9 cellular contexts compared by ENCODE assay signal in genomic region chr9:38024036-38024681, GRCh38. TPM values are rescaled to one million over a fixed set of nuclear protein-coding genes. Genes with fewer than 3 reads are reported as not detected.
DNase-seq lines count a peak whose midpoint lies in the region; ATAC-seq, FAIRE-seq and TF ChIP-seq lines count a peak whose summit lies in the region.
"Had no signal": no experiment of that assay in that cellular context is flagged by ENCODE, and none has a peak within 500 bp of the region (broad histone marks: within the 10 kb centered on the region; RNA-seq: fewer than 3 reads in every experiment).

No MANE protein-coding gene starts in this region.

- H3K27ac Mint-ChIP-seq in chondrocyte (ENCODE audit: unreplicated experiment) (peak overlapping the region; percentile 98), mesothelial cell of epicardium (peak overlapping the region; percentile 100)
- no peak overlapping the region for H3K27ac Mint-ChIP-seq in activated CD8-positive, alpha-beta T cell treated with anti-CD3 and anti-CD28 coated beads for 36 hours
- H3K27ac Mint-ChIP-seq: stimulated activated memory B cell treated with anti-CD40 and anti-IgM and Interleukin-4, amounts not matched to agents 10 μg/mL and 1 μg/mL and 100 μg/mL, for 72 hours had no signal

- H3K9me3 ChIP-seq in A549: no peaks in the 10 kb centered on the region

- peak in 1 of 2 experiments; percentile 19; a peak in 1 of 5 replicates for TF ChIP-seq EP300 in A549 (IDR thresholded peaks at IDR 0.05)

- peak overlapping the region; percentile 84 to 97 for H3K27ac ChIP-seq in A549

- TF ChIP-seq CTCF in A549 (IDR thresholded peaks at IDR 0.05) (no peak), chondrocyte (IDR thresholded peaks at IDR 0.05) (no peak), mesothelial cell of epicardium (IDR thresholded peaks at IDR 0.05; ENCODE audit: unreplicated experiment) (no peak)
- no peak for TF ChIP-seq CTCF in activated CD8-positive, alpha-beta T cell treated with anti-CD3 and anti-CD28 coated beads for 36 hours (IDR thresholded peaks at IDR 0.05)

- ATAC-seq in A549: peak in 1 of 2 experiments; percentile 20; a peak in 3 of 6 replicates
- ATAC-seq in activated CD8-positive, alpha-beta T cell treated with anti-CD3 and anti-CD28 coated beads for 36 hours: no peak
- ATAC-seq in HG03095 (IDR thresholded peaks at IDR 0.05; ENCODE audit: unreplicated experiment): no peak
- ATAC-seq: stimulated activated memory B cell treated with anti-CD40 and anti-IgM and Interleukin-4, amounts not matched to agents 10 μg/mL and 1 μg/mL and 100 μg/mL, for 72 hours had no signal

- POLR2A ChIA-PET in A549 (lab: Yijun Ruan, JAX): interaction anchor here (1.0 kb wide), 1 partner anchor 44 kb away, joined by 3 read pairs; no protein-coding TSS in a partner anchor
- POLR2A ChIA-PET in activated CD8-positive, alpha-beta T cell treated with anti-CD3 and anti-CD28 coated beads for 36 hours (lab: Charles Lee): no interaction called here

- peak overlapping the region; percentile 67 for H3K4me2 ChIP-seq in A549

- CTCF ChIA-PET in A549 (lab: Yijun Ruan, JAX): interaction anchor here (0.5 to 2.2 kb wide), 9 partner anchors 10 to 240 kb away, joined by 3 to 10 read pairs (median 4); partner anchors contain the start of gene SHB
- CTCF ChIA-PET in activated CD8-positive, alpha-beta T cell treated with anti-CD3 and anti-CD28 coated beads for 36 hours (lab: Charles Lee): interaction anchor here (0.9 kb wide), 1 partner anchor 110 kb away, joined by 4 read pairs; no protein-coding TSS in a partner anchor

- no peak overlapping the region for H3K4me3 ChIP-seq in A549

- peaks cover 90% of the 10 kb centered on the region for H3K4me1 Mint-ChIP-seq in chondrocyte (ENCODE audit: low read depth)
- peaks cover 93% of the 10 kb centered on the region for H3K4me1 Mint-ChIP-seq in mesothelial cell of epicardium
- no peaks in the 10 kb centered on the region for H3K4me1 Mint-ChIP-seq in activated CD8-positive, alpha-beta T cell treated with anti-CD3 and anti-CD28 coated beads for 36 hours (ENCODE audit: low read depth)
- H3K4me1 Mint-ChIP-seq: stimulated activated memory B cell treated with anti-CD40 and anti-IgM and Interleukin-4, amounts not matched to agents 10 μg/mL and 1 μg/mL and 100 μg/mL, for 72 hours had no signal

- no peak for TF ChIP-seq POLR2A in A549 (IDR thresholded peaks at IDR 0.05; ENCODE audit: low read length)

- FAIRE-seq in A549 (lab: Jason Lieb, UNC): no peak

- H3K9me3 Mint-ChIP-seq in chondrocyte (ENCODE audit: low read depth) (no peaks in the 10 kb centered on the region), mesothelial cell of epicardium (no peaks in the 10 kb centered on the region)
- H3K9me3 Mint-ChIP-seq in activated CD8-positive, alpha-beta T cell treated with anti-CD3 and anti-CD28 coated beads for 36 hours: no peaks in the 10 kb centered on the region
- H3K9me3 Mint-ChIP-seq: stimulated activated memory B cell treated with anti-CD40 and anti-IgM and Interleukin-4, amounts not matched to agents 10 μg/mL and 1 μg/mL and 100 μg/mL, for 72 hours had no signal

- peaks cover 99% of the 10 kb centered on the region for H3K4me1 ChIP-seq in A549

- H3K36me3 Mint-ChIP-seq in chondrocyte (ENCODE audit: low read depth) (no peaks in the 10 kb centered on the region), mesothelial cell of epicardium (no peaks in the 10 kb centered on the region)
- no peaks in the 10 kb centered on the region for H3K36me3 Mint-ChIP-seq in activated CD8-positive, alpha-beta T cell treated with anti-CD3 and anti-CD28 coated beads for 36 hours (ENCODE audit: low read depth)
- H3K36me3 Mint-ChIP-seq: stimulated activated memory B cell treated with anti-CD40 and anti-IgM and Interleukin-4, amounts not matched to agents 10 μg/mL and 1 μg/mL and 100 μg/mL, for 72 hours had no signal

- peak in 1 of 2 experiments; percentile 42 for DNase-seq in A549 (ENCODE audit: low read depth in 1 of 2, low spot score in 1 of 2)
- DNase-seq in NCI-H1092 treated with DMSO at 0.1 percent for 48 hours (lab: John Stamatoyannopoulos, UW): peak; percentile 67
- DNase-seq in chondrocyte (ENCODE audit: low spot score): no peak
- DNase-seq in mesothelial cell of epicardium (ENCODE audit: low spot score in 2 of 2, unreplicated experiment in 2 of 2): peak in 1 of 2 experiments; percentile 62
- no peak for DNase-seq in activated CD8-positive, alpha-beta T cell treated with anti-CD3 and anti-CD28 coated beads for 36 hours
- no peak for DNase-seq in activated naive CD4-positive, alpha-beta T cell treated with anti-CD3 and anti-CD28 coated beads, Interleukin-2, amount 50 U/mL, for 16 hours
- DNase-seq in stimulated activated CD4-positive, alpha-beta T cell treated with anti-CD3 and anti-CD28 coated beads, Interleukin-15, amount 100 ng/mL, for 24 hours: no peak

- WGBS in A549 (ENCODE audit: missing lambda C conversion rate): 31% methylated on average over 7 of the region's 7 CpGs

- intact Hi-C loops in activated CD8-positive, alpha-beta T cell treated with anti-CD3 and anti-CD28 coated beads for 36 hours (cut with micrococcal nuclease): loop anchor here (10.0 kb wide), 1 partner anchor 109 kb away; no protein-coding TSS in a partner anchor

- H3K27me3 Mint-ChIP-seq in chondrocyte (ENCODE audit: low read depth) (no peaks in the 10 kb centered on the region), mesothelial cell of epicardium (ENCODE audit: low read depth) (no peaks in the 10 kb centered on the region)
- H3K27me3 Mint-ChIP-seq in activated CD8-positive, alpha-beta T cell treated with anti-CD3 and anti-CD28 coated beads for 36 hours: no peaks in the 10 kb centered on the region

- TF ChIP-seq RAD21 in A549 (conservative IDR thresholded peaks at IDR 0.05 in 1 of 2, IDR thresholded peaks at IDR 0.05 in 1 of 2): no peak

- no peak overlapping the region for H3K4me3 Mint-ChIP-seq in chondrocyte (ENCODE audit: unreplicated experiment)
- peak overlapping the region; percentile 26 for H3K4me3 Mint-ChIP-seq in mesothelial cell of epicardium
- H3K4me3 Mint-ChIP-seq in activated CD8-positive, alpha-beta T cell treated with anti-CD3 and anti-CD28 coated beads for 36 hours: no peak overlapping the region
- H3K4me3 Mint-ChIP-seq: stimulated activated memory B cell treated with anti-CD40 and anti-IgM and Interleukin-4, amounts not matched to agents 10 μg/mL and 1 μg/mL and 100 μg/mL, for 72 hours had no signal

TF ChIP-seq in A549, 52 proteins besides CTCF, POLR2A, EP300 and RAD21:
- TF ChIP-seq CBX2 (IDR thresholded peaks at IDR 0.05; ENCODE audit: borderline replicate concordance, low read depth): no peak
- TF ChIP-seq CEBPB (IDR thresholded peaks at IDR 0.05): peak; percentile 60 to 74; a peak in 3 of 4 replicates
- no peak for TF ChIP-seq CHD2 (IDR thresholded peaks at IDR 0.05; ENCODE audit: low read length, partially characterized antibody)

RNA-seq across cellular contexts. Expression of gene SHB, which starts 44.9 kb away (rescaled TPM):
- polyA plus RNA-seq in A549 (2011; rRNA removed) (15.4 and 16.4 TPM in 2 replicates), A549 (2017; fragmentation: RNase III; extraction: RNeasy Plus Mini Kit Qiagen cat#74134 plus additional on column Dnase treatment) (21.6 to 22.4 TPM (median 22.0 TPM) in 3 replicates)
- 20.9 and 25.8 TPM in 2 replicates for polyA plus RNA-seq in A549 (2012; cell fraction: cytosol; rRNA removed)
- polyA plus RNA-seq in A549 (2012; cell fraction: nucleus; rRNA removed): 18.9 and 20.7 TPM in 2 replicates
- polyA minus RNA-seq in A549 (2011; rRNA and poly(A)+ RNA removed): 23.8 and 23.9 TPM in 2 replicates
- total RNA-seq in chondrocyte (19.6 to 25.1 TPM (median 23.8 TPM) in 3 replicates), mesothelial cell of epicardium (33.7 to 35.5 TPM (median 35.4 TPM) in 3 replicates)
- 1 to 10 TPM; 2.8 to 3.2 TPM for total RNA-seq in activated CD8-positive, alpha-beta T cell treated with anti-CD3 and anti-CD28 coated beads for 36 hours
